ENCODE assay signal across 1 cellular context in genomic region chr13:40534456-40534855, GRCh38.
TF ChIP-seq lines count a peak whose summit lies in the region.

No MANE protein-coding gene starts in this region.

TF ChIP-seq in GM23338, 12 proteins besides CTCF, POLR2A, EP300 and RAD21 (continued from another document):
- TF ChIP-seq REST (IDR thresholded peaks at IDR 0.05; ENCODE audit: unreplicated experiment), result no peak
- TF ChIP-seq NANOG (IDR thresholded peaks at IDR 0.05; ENCODE audit: borderline replicate concordance), result no peak
